In the genomic region with DNA sequence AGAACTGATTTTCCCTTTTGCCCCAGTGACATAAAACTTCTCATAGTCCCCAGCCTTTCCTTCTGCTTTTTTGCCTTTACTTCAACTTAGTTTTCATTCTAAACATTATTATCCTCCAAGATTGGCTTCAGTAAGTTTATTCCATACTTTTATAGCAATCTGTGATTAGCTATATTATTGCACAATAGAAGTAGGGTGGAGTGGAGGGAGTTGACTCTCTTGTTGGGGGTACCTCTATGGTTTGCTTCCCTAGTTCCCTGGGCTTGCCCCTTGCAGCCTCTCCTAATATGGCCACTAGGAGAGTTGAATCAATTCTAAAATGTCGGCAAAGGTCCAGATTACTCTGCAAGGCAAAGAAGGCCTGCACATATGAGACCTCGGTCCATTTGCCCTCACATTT, we compare ENCODE assay signal across 9 cellular contexts. TPM values are rescaled to one million over a fixed set of nuclear protein-coding genes. Genes with fewer than 3 reads are reported as not detected.
"Had no signal": no experiment of that assay in that cellular context is flagged by ENCODE, and none has a peak within 500 bp of the region (broad histone marks: within the 10 kb centered on the region; RNA-seq: fewer than 3 reads in every experiment).

No MANE protein-coding gene starts in this region.

- ATAC-seq: GM12878 had no signal

- FAIRE-seq: G401.6, GM12878, GM12891, GM12892, GM18507, GM19239 had no signal

- DNase-seq: GDM1, GF-D8 had no signal

- H3K4me3 ChIP-seq: GM12878 had no signal

RNA-seq across cellular contexts. Expression of a gene that starts 36.4 kb away (rescaled TPM):
- total RNA-seq: G401, GM12878 had no signal
